ENCODE assay signal across 16 cellular contexts in genomic region chr5:139862803-139863202, GRCh38.
DNase-seq lines count a peak whose midpoint lies in the region; ATAC-seq and TF ChIP-seq lines count a peak whose summit lies in the region.
"Had no signal": no experiment of that assay in that cellular context is flagged by ENCODE, and none has a peak within 500 bp of the region (broad histone marks: within the 10 kb centered on the region; RNA-seq: fewer than 3 reads in every experiment).

No MANE protein-coding gene starts in this region.

- no peaks in the 10 kb centered on the region for H3F3A ChIP-seq in DOHH2 (ENCODE audit: control insufficient read depth, insufficient read depth)

- H3K27me3 ChIP-seq in DOHH2 (ENCODE audit: control insufficient read depth, low read length) = peaks cover 33% of the 10 kb centered on the region
- H3K27me3 ChIP-seq in KMS-11 (ENCODE audit: insufficient read depth, low read depth) = no peaks in the 10 kb centered on the region
- no peaks in the 10 kb centered on the region for H3K27me3 ChIP-seq in parathyroid adenoma (ENCODE audit: control insufficient read depth, insufficient read depth, low read length)
- H3K27me3 ChIP-seq: tibial nerve had no signal

- H3K4me3 ChIP-seq in DOHH2 (ENCODE audit: low read length) (no peak overlapping the region), KMS-11 (IDR thresholded peaks at IDR 0.05; ENCODE audit: insufficient read depth, low read depth, low read length) (no peak overlapping the region), parathyroid adenoma (ENCODE audit: low read depth, low read length) (no peak overlapping the region)
- H3K4me3 ChIP-seq: tibial nerve had no signal

- intact Hi-C loops in cardiac septum (cut with DNase I) = loop anchor here (5.0 kb wide), 2 partner anchors 104 to 294 kb away; no protein-coding TSS in a partner anchor

- H4K20me1 ChIP-seq in DOHH2 (ENCODE audit: control insufficient read depth, insufficient read depth, low read depth, low read length) = no peaks in the 10 kb centered on the region
- no peaks in the 10 kb centered on the region for H4K20me1 ChIP-seq in KMS-11 (ENCODE audit: insufficient read depth)

- H3K9me3 ChIP-seq in DOHH2 (ENCODE audit: control insufficient read depth, insufficient read depth, low read length) = no peaks in the 10 kb centered on the region
- no peaks in the 10 kb centered on the region for H3K9me3 ChIP-seq in parathyroid adenoma (ENCODE audit: control insufficient read depth, low read length)
- H3K9me3 ChIP-seq: tibial nerve had no signal

- TF ChIP-seq CTCF in DOHH2 (IDR thresholded peaks at IDR 0.05; ENCODE audit: low read depth, low read length, poor library complexity, severe bottlenecking) (peak; percentile 38), KMS-11 (conservative IDR thresholded peaks at IDR 0.05; ENCODE audit: low read depth, low read length) (0 out of 2 replicates have a peak, but pooled peaks have one; percentile 10), parathyroid adenoma (IDR thresholded peaks at IDR 0.05) (peak; percentile 7)

- H3K79me2 ChIP-seq in DOHH2 (ENCODE audit: control insufficient read depth, low read length) = no peaks in the 10 kb centered on the region
- H3K79me2 ChIP-seq in KMS-11 (ENCODE audit: insufficient read depth, low read depth) = no peaks in the 10 kb centered on the region
- no peaks in the 10 kb centered on the region for H3K79me2 ChIP-seq in parathyroid adenoma

- H2AFZ ChIP-seq in KMS-11 (ENCODE audit: low read depth) = no peak overlapping the region
- H2AFZ ChIP-seq in parathyroid adenoma = no peak overlapping the region

- no peaks in the 10 kb centered on the region for H3K9me2 ChIP-seq in DOHH2 (replicated peaks; ENCODE audit: control insufficient read depth, low read length)

- H3K4me2 ChIP-seq in DOHH2 (ENCODE audit: low read length) = no peak overlapping the region
- no peak overlapping the region for H3K4me2 ChIP-seq in KMS-11
- no peak overlapping the region for H3K4me2 ChIP-seq in parathyroid adenoma (ENCODE audit: low read length)

- DNase-seq in caudate nucleus (lab: John Stamatoyannopoulos, UW) = no peak
- DNase-seq in midbrain (lab: John Stamatoyannopoulos, UW) = no peak
- DNase-seq in cardiac septum (ENCODE audit: low spot score) = no peak
- DNase-seq: activated B cell treated with CpG ODN at 0.5 μM for 24 hours; activated naive CD4-positive, alpha-beta T cell; effector CD8-positive, alpha-beta T cell; NCI-H2081; retina; stimulated activated CD4-positive, alpha-beta T cell treated with anti-CD3 and anti-CD28 coated beads, Interleukin-4, amount 100 ng/mL, for 1 hour; T-helper 1 cell had no signal

- H3K4me1 ChIP-seq in DOHH2 (ENCODE audit: control insufficient read depth, low read length) (peaks cover 6% of the 10 kb centered on the region), KMS-11 (ENCODE audit: low read depth, poor library complexity, severe bottlenecking) (no peaks in the 10 kb centered on the region), parathyroid adenoma (no peaks in the 10 kb centered on the region)
- H3K4me1 ChIP-seq: tibial nerve had no signal

- no peak for ATAC-seq in HG02610 (IDR thresholded peaks at IDR 0.05; ENCODE audit: unreplicated experiment)
- no peak for ATAC-seq in GM18861 (IDR thresholded peaks at IDR 0.05; ENCODE audit: unreplicated experiment)

- H3K27ac ChIP-seq in DOHH2 (ENCODE audit: low read depth, low read length) (no peak overlapping the region), KMS-11 (no peak overlapping the region), caudate nucleus (ENCODE audit: low read depth, low read length) (peak overlapping the region; percentile 90), parathyroid adenoma (no peak overlapping the region)
- H3K27ac ChIP-seq: tibial nerve had no signal

- H3K36me3 ChIP-seq in DOHH2 (ENCODE audit: control insufficient read depth, low read length) (no peaks in the 10 kb centered on the region), KMS-11 (ENCODE audit: insufficient read depth) (no peaks in the 10 kb centered on the region), parathyroid adenoma (ENCODE audit: control insufficient read depth, insufficient read depth, low read length) (no peaks in the 10 kb centered on the region)
- H3K36me3 ChIP-seq: tibial nerve had no signal

- H3K9ac ChIP-seq in KMS-11 = no peak overlapping the region
- H3K9ac ChIP-seq in parathyroid adenoma = no peak overlapping the region
